Comparison of ENCODE assay signal across 8 cellular contexts in genomic region chr2:104412384-104412783, GRCh38.
A peak's percentile ranks its signal among the peaks of the same experiment; 100 is the strongest.
DNase-seq lines count a peak whose midpoint lies in the region; ATAC-seq and TF ChIP-seq lines count a peak whose summit lies in the region.

No MANE protein-coding gene starts in this region.

- H4K20me1 ChIP-seq in neural cell (ENCODE audit: insufficient read depth) = no peaks in the 10 kb centered on the region

- TF ChIP-seq CTCF in neural cell (IDR thresholded peaks at IDR 0.05; ENCODE audit: poor library complexity, severe bottlenecking) = peak; percentile 31

- no peak overlapping the region for H3K9ac ChIP-seq in neural cell (ENCODE audit: low read length)

- no peak overlapping the region for H3K4me2 ChIP-seq in neural cell (ENCODE audit: low read length)

- H3K9me3 ChIP-seq in neural cell (ENCODE audit: low read length) = no peaks in the 10 kb centered on the region

- H3K79me2 ChIP-seq in neural cell (replicated peaks; ENCODE audit: insufficient read depth, low read length) = no peaks in the 10 kb centered on the region

- no peaks in the 10 kb centered on the region for H3K27me3 ChIP-seq in neural cell (ENCODE audit: insufficient read depth, low read depth, low read length)

- H3K4me3 ChIP-seq in neural cell (ENCODE audit: low read length) = no peak overlapping the region

- no peak for TF ChIP-seq POLR2A in GM18505 (IDR thresholded peaks at IDR 0.05; ENCODE audit: borderline replicate concordance, extremely low read depth, insufficient read depth, insufficient read length)

- peak; percentile 66 for ATAC-seq in GM18505 (IDR thresholded peaks at IDR 0.05; ENCODE audit: unreplicated experiment)

- H2AFZ ChIP-seq in neural cell (ENCODE audit: low read depth, low read length) = no peak overlapping the region

- no peak for TF ChIP-seq EP300 in neural cell (conservative IDR thresholded peaks at IDR 0.05; ENCODE audit: poor library complexity, severe bottlenecking)

- TF ChIP-seq RAD21 in neural cell (conservative IDR thresholded peaks at IDR 0.05) = peak; percentile 9

- no peak overlapping the region for H3K27ac ChIP-seq in neural cell (ENCODE audit: low read length)

- peak; percentile 39 for DNase-seq in CD1c-positive myeloid dendritic cell (ENCODE audit: extremely low spot score)
- DNase-seq in HS-5 (ENCODE audit: low read depth) = peak; percentile 11
- peak; percentile 70 for DNase-seq in astrocyte of the hippocampus (ENCODE audit: low read depth, low spot score)
- no peak for DNase-seq in occipital lobe (lab: John Stamatoyannopoulos, UW)
- no peak for DNase-seq in NCI-H226
- no peak for DNase-seq in activated T-cell treated with anti-CD3 and anti-CD28 coated beads, Interleukin-2, amount 50 U/mL, for 1 hour

- H3K9me2 ChIP-seq in neural cell (ENCODE audit: insufficient read depth, low read length) = no peaks in the 10 kb centered on the region

- no peaks in the 10 kb centered on the region for H3K36me3 ChIP-seq in neural cell (ENCODE audit: insufficient read depth, low read length)

- no peaks in the 10 kb centered on the region for H3F3A ChIP-seq in neural cell (ENCODE audit: insufficient read depth, low read length, poor library complexity, severe bottlenecking)

TF ChIP-seq in neural cell, 6 proteins besides CTCF, POLR2A, EP300 and RAD21:
- no peak for TF ChIP-seq MXI1 (conservative IDR thresholded peaks at IDR 0.05; ENCODE audit: poor library complexity, severe bottlenecking)
- no peak for TF ChIP-seq POLR2AphosphoS5 (IDR thresholded peaks at IDR 0.05)
- TF ChIP-seq EZH2 (IDR thresholded peaks at IDR 0.05; ENCODE audit: borderline replicate concordance, insufficient read depth, low read length, poor library complexity, severe bottlenecking) = no peak
- TF ChIP-seq, protein P1, sequence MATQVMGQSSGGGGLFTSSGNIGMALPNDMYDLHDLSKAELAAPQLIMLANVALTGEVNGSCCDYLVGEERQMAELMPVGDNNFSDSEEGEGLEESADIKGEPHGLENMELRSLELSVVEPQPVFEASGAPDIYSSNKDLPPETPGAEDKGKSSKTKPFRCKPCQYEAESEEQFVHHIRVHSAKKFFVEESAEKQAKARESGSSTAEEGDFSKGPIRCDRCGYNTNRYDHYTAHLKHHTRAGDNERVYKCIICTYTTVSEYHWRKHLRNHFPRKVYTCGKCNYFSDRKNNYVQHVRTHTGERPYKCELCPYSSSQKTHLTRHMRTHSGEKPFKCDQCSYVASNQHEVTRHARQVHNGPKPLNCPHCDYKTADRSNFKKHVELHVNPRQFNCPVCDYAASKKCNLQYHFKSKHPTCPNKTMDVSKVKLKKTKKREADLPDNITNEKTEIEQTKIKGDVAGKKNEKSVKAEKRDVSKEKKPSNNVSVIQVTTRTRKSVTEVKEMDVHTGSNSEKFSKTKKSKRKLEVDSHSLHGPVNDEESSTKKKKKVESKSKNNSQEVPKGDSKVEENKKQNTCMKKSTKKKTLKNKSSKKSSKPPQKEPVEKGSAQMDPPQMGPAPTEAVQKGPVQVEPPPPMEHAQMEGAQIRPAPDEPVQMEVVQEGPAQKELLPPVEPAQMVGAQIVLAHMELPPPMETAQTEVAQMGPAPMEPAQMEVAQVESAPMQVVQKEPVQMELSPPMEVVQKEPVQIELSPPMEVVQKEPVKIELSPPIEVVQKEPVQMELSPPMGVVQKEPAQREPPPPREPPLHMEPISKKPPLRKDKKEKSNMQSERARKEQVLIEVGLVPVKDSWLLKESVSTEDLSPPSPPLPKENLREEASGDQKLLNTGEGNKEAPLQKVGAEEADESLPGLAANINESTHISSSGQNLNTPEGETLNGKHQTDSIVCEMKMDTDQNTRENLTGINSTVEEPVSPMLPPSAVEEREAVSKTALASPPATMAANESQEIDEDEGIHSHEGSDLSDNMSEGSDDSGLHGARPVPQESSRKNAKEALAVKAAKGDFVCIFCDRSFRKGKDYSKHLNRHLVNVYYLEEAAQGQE (IDR thresholded peaks at IDR 0.05; ENCODE audit: borderline replicate concordance) = no peak
- no peak for TF ChIP-seq SMC3 (conservative IDR thresholded peaks at IDR 0.05; ENCODE audit: poor library complexity)
- no peak for TF ChIP-seq TAF1 (IDR thresholded peaks at IDR 0.05; ENCODE audit: low read depth)

Comparison
In these comparisons a context has a peak if more than half of its experiments do, and no peak if none do; other contexts are left out.
1. DNase-seq: peak in CD1c-positive myeloid dendritic cell (single experiment), HS-5 (single experiment) and astrocyte of the hippocampus (single experiment); none in occipital lobe (single experiment), NCI-H226 (single experiment) and activated T-cell treated with anti-CD3 and anti-CD28 coated beads, Interleukin-2, amount 50 U/mL, for 1 hour (single experiment).